1 cellular context compared by ENCODE assay signal in the genomic region with DNA sequence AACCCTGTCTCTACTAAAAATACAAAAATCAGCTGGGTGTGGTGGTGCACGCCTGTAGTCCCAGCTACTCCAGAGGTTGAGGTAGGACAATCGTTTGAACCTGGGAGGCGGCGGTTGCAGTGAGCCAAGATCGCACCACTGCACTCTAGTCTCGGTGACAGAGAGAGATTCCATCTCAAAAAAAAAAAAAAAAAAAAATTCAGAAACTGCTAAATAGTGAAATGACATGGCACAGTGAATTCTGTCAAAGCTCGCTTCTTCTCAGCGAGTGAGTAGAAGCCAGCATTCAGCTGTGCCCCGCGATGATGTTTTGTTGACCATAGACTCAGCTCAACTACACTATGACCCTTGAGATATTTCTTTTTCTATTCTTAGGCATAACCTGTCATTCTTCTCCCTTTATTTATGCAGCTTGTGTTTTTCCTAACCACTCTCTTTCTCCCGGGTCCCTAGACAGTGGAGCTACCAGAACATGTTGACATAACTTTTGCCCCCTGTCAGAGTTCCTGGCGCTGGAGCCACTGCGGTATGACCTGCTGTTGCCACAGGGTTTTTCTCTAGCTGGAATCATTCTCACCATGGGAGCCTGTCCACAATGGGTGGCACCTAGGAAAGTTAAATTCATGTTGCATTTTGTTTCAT.
TF ChIP-seq lines count a peak whose summit lies in the region.

No MANE protein-coding gene starts in this region.

TF ChIP-seq in HepG2, 621 proteins besides CTCF, POLR2A, EP300 and RAD21 (continued from another document and continues in another):
- TF ChIP-seq, protein P1, sequence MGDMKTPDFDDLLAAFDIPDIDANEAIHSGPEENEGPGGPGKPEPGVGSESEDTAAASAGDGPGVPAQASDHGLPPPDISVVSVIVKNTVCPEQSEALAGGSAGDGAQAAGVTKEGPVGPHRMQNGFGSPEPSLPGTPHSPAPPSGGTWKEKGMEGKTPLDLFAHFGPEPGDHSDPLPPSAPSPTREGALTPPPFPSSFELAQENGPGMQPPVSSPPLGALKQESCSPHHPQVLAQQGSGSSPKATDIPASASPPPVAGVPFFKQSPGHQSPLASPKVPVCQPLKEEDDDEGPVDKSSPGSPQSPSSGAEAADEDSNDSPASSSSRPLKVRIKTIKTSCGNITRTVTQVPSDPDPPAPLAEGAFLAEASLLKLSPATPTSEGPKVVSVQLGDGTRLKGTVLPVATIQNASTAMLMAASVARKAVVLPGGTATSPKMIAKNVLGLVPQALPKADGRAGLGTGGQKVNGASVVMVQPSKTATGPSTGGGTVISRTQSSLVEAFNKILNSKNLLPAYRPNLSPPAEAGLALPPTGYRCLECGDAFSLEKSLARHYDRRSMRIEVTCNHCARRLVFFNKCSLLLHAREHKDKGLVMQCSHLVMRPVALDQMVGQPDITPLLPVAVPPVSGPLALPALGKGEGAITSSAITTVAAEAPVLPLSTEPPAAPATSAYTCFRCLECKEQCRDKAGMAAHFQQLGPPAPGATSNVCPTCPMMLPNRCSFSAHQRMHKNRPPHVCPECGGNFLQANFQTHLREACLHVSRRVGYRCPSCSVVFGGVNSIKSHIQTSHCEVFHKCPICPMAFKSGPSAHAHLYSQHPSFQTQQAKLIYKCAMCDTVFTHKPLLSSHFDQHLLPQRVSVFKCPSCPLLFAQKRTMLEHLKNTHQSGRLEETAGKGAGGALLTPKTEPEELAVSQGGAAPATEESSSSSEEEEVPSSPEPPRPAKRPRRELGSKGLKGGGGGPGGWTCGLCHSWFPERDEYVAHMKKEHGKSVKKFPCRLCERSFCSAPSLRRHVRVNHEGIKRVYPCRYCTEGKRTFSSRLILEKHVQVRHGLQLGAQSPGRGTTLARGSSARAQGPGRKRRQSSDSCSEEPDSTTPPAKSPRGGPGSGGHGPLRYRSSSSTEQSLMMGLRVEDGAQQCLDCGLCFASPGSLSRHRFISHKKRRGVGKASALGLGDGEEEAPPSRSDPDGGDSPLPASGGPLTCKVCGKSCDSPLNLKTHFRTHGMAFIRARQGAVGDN (CRISPR knock-in tag; IDR thresholded peaks at IDR 0.05): no peak
- TF ChIP-seq MIER3 (CRISPR knock-in tag; IDR thresholded peaks at IDR 0.05; ENCODE audit: borderline replicate concordance): no peak
- TF ChIP-seq USF2 (IDR thresholded peaks at IDR 0.05; ENCODE audit: low read depth, low read length): no peak
- no peak for TF ChIP-seq USF2 (CRISPR knock-in tag; IDR thresholded peaks at IDR 0.05; ENCODE audit: borderline replicate concordance)
- TF ChIP-seq SMAD9 (CRISPR knock-in tag; IDR thresholded peaks at IDR 0.05): no peak
- no peak for TF ChIP-seq ZNF549 (CRISPR knock-in tag; IDR thresholded peaks at IDR 0.05)
- TF ChIP-seq NR2F6 (IDR thresholded peaks at IDR 0.05): peak; percentile 95
- TF ChIP-seq NR2F6 (CRISPR knock-in tag; IDR thresholded peaks at IDR 0.05): peak; percentile 95
- TF ChIP-seq TOPORS (CRISPR knock-in tag; IDR thresholded peaks at IDR 0.05): no peak
- TF ChIP-seq ZNF788 (CRISPR knock-in tag; IDR thresholded peaks at IDR 0.05; ENCODE audit: borderline replicate concordance): no peak
- TF ChIP-seq ZNF317 (CRISPR knock-in tag; IDR thresholded peaks at IDR 0.05): 0 out of 2 replicates have a peak, but pooled peaks have one; percentile 33
- TF ChIP-seq ZNF234 (CRISPR knock-in tag; conservative IDR thresholded peaks at IDR 0.05): no peak
- TF ChIP-seq RBM22 (optimal IDR thresholded peaks at IDR 0.05; ENCODE audit: low read length): no peak
- TF ChIP-seq ZNF83 (CRISPR knock-in tag; IDR thresholded peaks at IDR 0.05; ENCODE audit: borderline replicate concordance): no peak
- peak; percentile 67; the same call in 1 of the 2 replicates for TF ChIP-seq HMG20A (CRISPR knock-in tag; IDR thresholded peaks at IDR 0.05; ENCODE audit: borderline replicate concordance)
- TF ChIP-seq ZNF329 (CRISPR knock-in tag; IDR thresholded peaks at IDR 0.05; ENCODE audit: low read depth): no peak
- no peak for TF ChIP-seq ZSCAN30 (CRISPR knock-in tag; IDR thresholded peaks at IDR 0.05)
- no peak for TF ChIP-seq SPEN (CRISPR knock-in tag; IDR thresholded peaks at IDR 0.05; ENCODE audit: low read depth)
- TF ChIP-seq ZNF577 (CRISPR knock-in tag; IDR thresholded peaks at IDR 0.05; ENCODE audit: borderline replicate concordance, low read depth): no peak
- TF ChIP-seq ZSCAN22 (CRISPR knock-in tag; IDR thresholded peaks at IDR 0.05): no peak
- TF ChIP-seq SIN3A (IDR thresholded peaks at IDR 0.05; ENCODE audit: borderline replicate concordance, low read depth, low read length): 0 out of 2 replicates have a peak, but pooled peaks have one; percentile 48
- TF ChIP-seq SNAPC2 (CRISPR knock-in tag; IDR thresholded peaks at IDR 0.05): 0 out of 2 replicates have a peak, but pooled peaks have one; percentile 51
- peak; percentile 81 to 85 for TF ChIP-seq NR2F1 (CRISPR knock-in tag; IDR thresholded peaks at IDR 0.05)
- TF ChIP-seq EHMT2 (IDR thresholded peaks at IDR 0.05; ENCODE audit: borderline replicate concordance, low read depth, low read length): no peak
- no peak for TF ChIP-seq JUN (CRISPR knock-in tag; IDR thresholded peaks at IDR 0.05)
- TF ChIP-seq, protein P2, sequence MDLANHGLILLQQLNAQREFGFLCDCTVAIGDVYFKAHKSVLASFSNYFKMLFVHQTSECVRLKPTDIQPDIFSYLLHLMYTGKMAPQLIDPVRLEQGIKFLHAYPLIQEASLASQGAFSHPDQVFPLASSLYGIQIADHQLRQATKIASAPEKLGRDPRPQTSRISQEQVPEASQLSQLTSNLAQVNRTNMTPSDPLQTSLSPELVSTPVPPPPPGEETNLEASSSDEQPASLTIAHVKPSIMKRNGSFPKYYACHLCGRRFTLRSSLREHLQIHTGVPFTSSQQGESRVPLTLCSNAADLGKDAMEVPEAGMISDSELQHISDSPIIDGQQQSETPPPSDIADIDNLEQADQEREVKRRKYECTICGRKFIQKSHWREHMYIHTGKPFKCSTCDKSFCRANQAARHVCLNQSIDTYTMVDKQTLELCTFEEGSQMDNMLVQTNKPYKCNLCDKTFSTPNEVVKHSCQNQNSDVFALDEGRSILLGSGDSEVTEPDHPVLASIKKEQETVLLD (CRISPR knock-in tag; IDR thresholded peaks at IDR 0.05; ENCODE audit: low read depth): no peak
- TF ChIP-seq ZBTB8A (CRISPR knock-in tag; IDR thresholded peaks at IDR 0.05; ENCODE audit: borderline replicate concordance, low read depth): no peak
- no peak for TF ChIP-seq ZNF431 (CRISPR knock-in tag; IDR thresholded peaks at IDR 0.05; ENCODE audit: borderline replicate concordance, low read depth)
- no peak for TF ChIP-seq ELF4 (CRISPR knock-in tag; IDR thresholded peaks at IDR 0.05; ENCODE audit: borderline replicate concordance)
- TF ChIP-seq KIAA2018 (CRISPR knock-in tag; IDR thresholded peaks at IDR 0.05; ENCODE audit: borderline replicate concordance): no peak
- TF ChIP-seq, protein P3, sequence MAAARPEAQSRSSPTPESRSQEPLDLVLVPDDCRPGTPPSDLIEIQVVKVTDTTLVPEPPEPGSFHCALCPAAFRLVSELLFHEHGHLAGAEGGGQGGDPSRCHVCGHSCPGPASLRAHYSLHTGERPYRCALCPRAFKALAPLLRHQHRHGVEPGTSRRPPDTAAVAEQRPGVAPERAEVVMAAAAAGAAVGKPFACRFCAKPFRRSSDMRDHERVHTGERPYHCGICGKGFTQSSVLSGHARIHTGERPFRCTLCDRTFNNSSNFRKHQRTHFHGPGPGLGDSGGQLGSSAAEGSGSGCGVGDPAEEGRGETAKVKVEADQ (CRISPR knock-in tag; IDR thresholded peaks at IDR 0.05; ENCODE audit: borderline replicate concordance): no peak
- no peak for TF ChIP-seq GABPB1 (CRISPR knock-in tag; IDR thresholded peaks at IDR 0.05)
- no peak for TF ChIP-seq ZNF280D (CRISPR knock-in tag; IDR thresholded peaks at IDR 0.05)
